Comparison of ENCODE assay signal across 8 cellular contexts in genomic region chr2:96537734-96538486, GRCh38. TPM values are rescaled to one million over a fixed set of nuclear protein-coding genes. Genes with fewer than 3 reads are reported as not detected.
DNase-seq lines count a peak whose midpoint lies in the region; ATAC-seq, FAIRE-seq and TF ChIP-seq lines count a peak whose summit lies in the region.

No MANE protein-coding gene starts in this region.

- peak; percentile 10 to 47 for ATAC-seq in activated naive CD4-positive, alpha-beta T cell treated with anti-CD3 and anti-CD28 coated beads, Interleukin-2, amount 50 U/mL, for 72 hours

- peak overlapping the region; percentile 74 for H3K4me3 ChIP-seq in AG04450 (ENCODE audit: low read depth, low read length)
- peak overlapping the region; percentile 53 for H3K4me3 ChIP-seq in LNCaP clone FGC (ENCODE audit: low read depth, low read length)
- H3K4me3 ChIP-seq in iPS-20b (ENCODE audit: low read length), result peak overlapping the region; percentile 73

- TF ChIP-seq CTCF in AG04450 (IDR thresholded peaks at IDR 0.05; ENCODE audit: low read depth, low read length), result no peak
- no peak for TF ChIP-seq CTCF in LNCaP clone FGC (IDR thresholded peaks at IDR 0.05; ENCODE audit: control insufficient read depth, extremely low read depth, insufficient read depth)

- peaks cover 9 to 47% of the 10 kb centered on the region in 2 donors for H3K36me3 Mint-ChIP-seq in activated naive CD4-positive, alpha-beta T cell treated with anti-CD3 and anti-CD28 coated beads, Interleukin-2, amount 50 U/mL, for 72 hours

- H3K4me1 ChIP-seq in iPS-20b (ENCODE audit: insufficient read depth, low read length), result peaks cover 20% of the 10 kb centered on the region; the same call in 1 of the 2 replicates

- H3K27ac Mint-ChIP-seq in activated naive CD4-positive, alpha-beta T cell treated with anti-CD3 and anti-CD28 coated beads, Interleukin-2, amount 50 U/mL, for 72 hours, result peak overlapping the region; percentile 99

- FAIRE-seq in HTR-8/SVneo (lab: Jason Lieb, UNC), result no peak

- POLR2A ChIA-PET in AG04450 (lab: Yijun Ruan, JAX), result no interaction called here

- CTCF ChIA-PET in AG04450 (lab: Charles Lee), result interaction anchor here (0.6 to 6.9 kb wide), 4 partner anchors 11 to 173 kb away, joined by 3 to 46 read pairs (median 6); no protein-coding TSS in a partner anchor

- H3K27ac ChIP-seq in AG04450 (ENCODE audit: low read depth, low read length) (no peak overlapping the region), iPS-20b (ENCODE audit: low read length) (no peak overlapping the region)

- H3K9me3 ChIP-seq in AG04450 (ENCODE audit: control insufficient read depth, insufficient read depth, low read length) (no peaks in the 10 kb centered on the region; the same call in 1 of the 2 replicates), iPS-20b (ENCODE audit: insufficient read depth, low read depth, low read length) (no peaks in the 10 kb centered on the region)

- peak overlapping the region; percentile 45; the same call in 1 of the 2 replicates for H3K9ac ChIP-seq in iPS-20b (ENCODE audit: low read depth, low read length)

- no peaks in the 10 kb centered on the region for H3K36me3 ChIP-seq in iPS-20b (ENCODE audit: insufficient read depth, low read depth, low read length)

- H3K27me3 ChIP-seq in AG04450 (ENCODE audit: control insufficient read depth, insufficient read depth, low read length) (no peaks in the 10 kb centered on the region), iPS-20b (ENCODE audit: insufficient read depth, low read length) (peaks cover 40% of the 10 kb centered on the region)

- no peaks in the 10 kb centered on the region for H3K9me3 Mint-ChIP-seq in activated naive CD4-positive, alpha-beta T cell treated with anti-CD3 and anti-CD28 coated beads, Interleukin-2, amount 50 U/mL, for 72 hours

- DNase-seq in AG04450 (ENCODE audit: low read depth, low spot score), result no peak
- no peak for DNase-seq in LNCaP clone FGC (ENCODE audit: low read depth)
- peak; percentile 39 to 82 for DNase-seq in activated naive CD4-positive, alpha-beta T cell treated with anti-CD3 and anti-CD28 coated beads, Interleukin-2, amount 50 U/mL, for 72 hours (ENCODE audit: low spot score in 2 of 2)
- peak; percentile 35 for DNase-seq in stimulated activated CD8-positive, alpha-beta memory T cell treated with anti-CD3 and anti-CD28 coated beads, Interleukin-12 subunit alpha, Interleukin-12 subunit beta, amount 100 ng/mL, for 4 hours (ENCODE audit: low read depth)
- DNase-seq in NOMO-1 treated with dmso at 0.1 percent for 144 hours (lab: John Stamatoyannopoulos, UW; ENCODE audit: unreplicated experiment), result no peak
- no peak for DNase-seq in HTR-8/SVneo (ENCODE audit: insufficient read length, low spot score)
- no peak for DNase-seq in NCI-H2196 treated with DMSO at 0.1 percent for 48 hours (lab: John Stamatoyannopoulos, UW; ENCODE audit: unreplicated experiment)

RNA-seq across cellular contexts. Expression of gene ARID5A, which starts 1.4 kb away (rescaled TPM):
- polyA plus RNA-seq in AG04450 (2011; rRNA removed), result 3.1 and 5.0 TPM in 2 replicates
- polyA minus RNA-seq in AG04450 (2011; rRNA and poly(A)+ RNA removed), result 2.4 and 4.3 TPM in 2 replicates
- total RNA-seq in activated naive CD4-positive, alpha-beta T cell treated with anti-CD3 and anti-CD28 coated beads, Interleukin-2, amount 50 U/mL, for 72 hours, result 100 to 1,000 TPM in 1 of 2 donors, 10 to 100 TPM in 1; 51.5 to 348 TPM

RNA-seq across cellular contexts. Expression of gene NEURL3, which starts 32.8 kb away (rescaled TPM):
- polyA plus RNA-seq in AG04450 (2011; rRNA removed), result not detected in 2 replicates
- not detected in 2 replicates for polyA minus RNA-seq in AG04450 (2011; rRNA and poly(A)+ RNA removed)
- total RNA-seq in activated naive CD4-positive, alpha-beta T cell treated with anti-CD3 and anti-CD28 coated beads, Interleukin-2, amount 50 U/mL, for 72 hours, result 1 to 10 TPM in 1 of 2 donors, under 1 TPM in 1; 0.14 to 2.2 TPM

Comparison
In these comparisons a context has a peak if more than half of its experiments do, and no peak if none do; other contexts are left out.
1. DNase-seq: peak in activated naive CD4-positive, alpha-beta T cell treated with anti-CD3 and anti-CD28 coated beads, Interleukin-2, amount 50 U/mL, for 72 hours (2 of 2) and stimulated activated CD8-positive, alpha-beta memory T cell treated with anti-CD3 and anti-CD28 coated beads, Interleukin-12 subunit alpha, Interleukin-12 subunit beta, amount 100 ng/mL, for 4 hours (single experiment); none in AG04450 (single experiment), LNCaP clone FGC (single experiment), NOMO-1 treated with dmso at 0.1 percent for 144 hours (single experiment), HTR-8/SVneo (single experiment) and NCI-H2196 treated with DMSO at 0.1 percent for 48 hours (single experiment).
2. Peak in every context shown above with its lines, with median percentiles within 50 percentile points of each other: H3K4me3 ChIP-seq.